In genomic region chr1:160578694-160579191, GRCh38 we compare ENCODE assay signal across 11 cellular contexts. TPM values are rescaled to one million over a fixed set of nuclear protein-coding genes. Genes with fewer than 3 reads are reported as not detected.
DNase-seq lines count a peak whose midpoint lies in the region; ATAC-seq, FAIRE-seq and TF ChIP-seq lines count a peak whose summit lies in the region.
"Had no signal": no experiment of that assay in that cellular context is flagged by ENCODE, and none has a peak within 500 bp of the region (broad histone marks: within the 10 kb centered on the region; RNA-seq: fewer than 3 reads in every experiment).

No MANE protein-coding gene starts in this region.

- POLR2A ChIA-PET in A549 (lab: Yijun Ruan, JAX): no interaction called here

- H3K9me3 Mint-ChIP-seq in activated T-helper 2 cell treated with anti-CD3 and anti-CD28 coated beads, Interferon-gamma antibody, Interleukin-2, Interleukin-4, amounts not matched to agents 10 μg/mL and 5 μg/mL and 100 μg/mL, durations not matched to agents 14 hours and 24 hours and 36 hours: peaks cover 9% of the 10 kb centered on the region

- no peak for TF ChIP-seq CTCF in A549 (IDR thresholded peaks at IDR 0.05)
- no peak for TF ChIP-seq CTCF in GM12865 (IDR thresholded peaks at IDR 0.05; ENCODE audit: insufficient read depth, low read depth, low read length, missing control alignments)

- H3K4me1 ChIP-seq in A549 (no peaks in the 10 kb centered on the region), muscle layer of duodenum (ENCODE audit: control insufficient read depth in 1 of 2, insufficient read depth in 2 of 2, low read length in 2 of 2) (no peaks in the 10 kb centered on the region)

- H3K27ac Mint-ChIP-seq in activated T-helper 2 cell treated with anti-CD3 and anti-CD28 coated beads, Interferon-gamma antibody, Interleukin-2, Interleukin-4, amounts not matched to agents 10 μg/mL and 5 μg/mL and 100 μg/mL, durations not matched to agents 14 hours and 24 hours and 36 hours: peak overlapping the region; percentile 92
- H3K27ac Mint-ChIP-seq: mesothelial cell of epicardium had no signal

- H3K36me3 Mint-ChIP-seq in activated T-helper 2 cell treated with anti-CD3 and anti-CD28 coated beads, Interferon-gamma antibody, Interleukin-2, Interleukin-4, amounts not matched to agents 10 μg/mL and 5 μg/mL and 100 μg/mL, durations not matched to agents 14 hours and 24 hours and 36 hours (ENCODE audit: low read depth): peaks cover 12% of the 10 kb centered on the region
- H3K36me3 Mint-ChIP-seq: mesothelial cell of epicardium had no signal

- TF ChIP-seq POLR2A in A549 (IDR thresholded peaks at IDR 0.05; ENCODE audit: low read length): no peak

- FAIRE-seq in A549 (lab: Jason Lieb, UNC): no peak

- no peak overlapping the region for H3K4me2 ChIP-seq in A549

- no peak overlapping the region for H3K4me3 ChIP-seq in A549
- peak overlapping the region; percentile 33 for H3K4me3 ChIP-seq in GM12865 (ENCODE audit: low read depth, low read length)
- H3K4me3 ChIP-seq in muscle layer of duodenum (ENCODE audit: low read depth in 1 of 2, low read length in 2 of 2): peak overlapping the region in 1 of 2 donors; percentile 35

- no peak for TF ChIP-seq RAD21 in A549 (conservative IDR thresholded peaks at IDR 0.05 in 1 of 2, IDR thresholded peaks at IDR 0.05 in 1 of 2)

- DNase-seq in A549 (ENCODE audit: low read depth in 1 of 2, low spot score in 1 of 2) (no peak), GM12865 (ENCODE audit: low read depth) (no peak), NCI-H2107 (lab: John Stamatoyannopoulos, UW) (no peak), activated gamma-delta T cell treated with Interleukin-2 at 50 U/mL for 16 hours (no peak), hepatic stellate cell (ENCODE audit: low spot score) (no peak)
- DNase-seq in activated T-helper 2 cell treated with anti-CD3 and anti-CD28 coated beads, Interferon-gamma antibody, Interleukin-2, Interleukin-4, amounts not matched to agents 10 μg/mL and 5 μg/mL and 100 μg/mL, durations not matched to agents 14 hours and 24 hours and 36 hours (ENCODE audit: low spot score): no peak
- DNase-seq: COR-L47 had no signal

- H3K9me3 ChIP-seq in A549: 0 out of 3 replicates have a peak, but pooled peaks cover 2% of the 10 kb centered on the region
- no peaks in the 10 kb centered on the region for H3K9me3 ChIP-seq in muscle layer of duodenum (ENCODE audit: control insufficient read depth in 1 of 2, low read length in 2 of 2)

- peaks cover 71% of the 10 kb centered on the region for H3K4me1 Mint-ChIP-seq in activated T-helper 2 cell treated with anti-CD3 and anti-CD28 coated beads, Interferon-gamma antibody, Interleukin-2, Interleukin-4, amounts not matched to agents 10 μg/mL and 5 μg/mL and 100 μg/mL, durations not matched to agents 14 hours and 24 hours and 36 hours (ENCODE audit: low read depth)
- H3K4me1 Mint-ChIP-seq: mesothelial cell of epicardium had no signal

- no peaks in the 10 kb centered on the region for H3K27me3 ChIP-seq in muscle layer of duodenum (ENCODE audit: low read depth, low read length)

- H3K27ac ChIP-seq in A549 (no peak overlapping the region), muscle layer of duodenum (ENCODE audit: low read length) (peak overlapping the region; percentile 72)
- H3K27ac ChIP-seq: RWPE1 had no signal

- ATAC-seq in A549 (no peak), HG03354 (IDR thresholded peaks at IDR 0.05; ENCODE audit: poor library complexity, severe bottlenecking, unreplicated experiment) (no peak)

- no peak for TF ChIP-seq EP300 in A549 (IDR thresholded peaks at IDR 0.05)

- intact Hi-C loops in activated T-helper 2 cell treated with anti-CD3 and anti-CD28 coated beads, Interferon-gamma antibody, Interleukin-2, Interleukin-4, amounts not matched to agents 10 μg/mL and 5 μg/mL and 100 μg/mL, durations not matched to agents 14 hours and 24 hours and 36 hours (cut with micrococcal nuclease): loop anchor here (1.0 to 5.0 kb wide), 3 partner anchors 29 to 94 kb away; no protein-coding TSS in a partner anchor

- 19% methylated on average over 3 of the region's 3 CpGs for WGBS in A549 (ENCODE audit: missing lambda C conversion rate)

- CTCF ChIA-PET in A549 (lab: Yijun Ruan, JAX): interaction anchor here (1.0 kb wide), 1 partner anchor 30 kb away, joined by 3 read pairs; no protein-coding TSS in a partner anchor

- no peaks in the 10 kb centered on the region for H3K27me3 Mint-ChIP-seq in activated T-helper 2 cell treated with anti-CD3 and anti-CD28 coated beads, Interferon-gamma antibody, Interleukin-2, Interleukin-4, amounts not matched to agents 10 μg/mL and 5 μg/mL and 100 μg/mL, durations not matched to agents 14 hours and 24 hours and 36 hours (ENCODE audit: low read depth)

- H3K36me3 ChIP-seq in muscle layer of duodenum (ENCODE audit: control insufficient read depth in 1 of 2, insufficient read depth in 2 of 2, low read length in 2 of 2): no peaks in the 10 kb centered on the region

- H3K4me3 Mint-ChIP-seq in activated T-helper 2 cell treated with anti-CD3 and anti-CD28 coated beads, Interferon-gamma antibody, Interleukin-2, Interleukin-4, amounts not matched to agents 10 μg/mL and 5 μg/mL and 100 μg/mL, durations not matched to agents 14 hours and 24 hours and 36 hours (ENCODE audit: low read depth): peak overlapping the region; percentile 85
- H3K4me3 Mint-ChIP-seq: mesothelial cell of epicardium had no signal

TF ChIP-seq in A549, 52 proteins besides CTCF, POLR2A, EP300 and RAD21 (continues in another document):
- no peak for TF ChIP-seq POLR2AphosphoS2 (conservative IDR thresholded peaks at IDR 0.05; ENCODE audit: low read length)
- TF ChIP-seq ZNF302 (CRISPR knock-in tag; IDR thresholded peaks at IDR 0.05): no peak
- no peak for TF ChIP-seq HEYL (CRISPR knock-in tag; IDR thresholded peaks at IDR 0.05)
- no peak for TF ChIP-seq GATA3 (IDR thresholded peaks at IDR 0.05; ENCODE audit: borderline replicate concordance)
- no peak for TF ChIP-seq HDAC2 (IDR thresholded peaks at IDR 0.05)
- no peak for TF ChIP-seq SREBF2 (IDR thresholded peaks at IDR 0.05)
- no peak for TF ChIP-seq FOSL2 (IDR thresholded peaks at IDR 0.05)
- TF ChIP-seq FOSL2 (CRISPR knock-in tag; IDR thresholded peaks at IDR 0.05): peak; percentile 57
- TF ChIP-seq ATOH8 (CRISPR knock-in tag; IDR thresholded peaks at IDR 0.05; ENCODE audit: low read depth): no peak
- no peak for TF ChIP-seq NPAS2 (CRISPR knock-in tag; IDR thresholded peaks at IDR 0.05; ENCODE audit: borderline replicate concordance)
- TF ChIP-seq MAX (IDR thresholded peaks at IDR 0.05): no peak
- no peak for TF ChIP-seq JUN (IDR thresholded peaks at IDR 0.05)
- TF ChIP-seq BCL3 (IDR thresholded peaks at IDR 0.05): no peak
- no peak for TF ChIP-seq FOXS1 (CRISPR knock-in tag; IDR thresholded peaks at IDR 0.05)
- TF ChIP-seq NFE2L2 (conservative IDR thresholded peaks at IDR 0.05; ENCODE audit: low read length): peak; percentile 54; the same call in 1 of the 2 replicates
- TF ChIP-seq CBX2 (IDR thresholded peaks at IDR 0.05; ENCODE audit: borderline replicate concordance, low read depth): no peak
- no peak for TF ChIP-seq ZSCAN20 (CRISPR knock-in tag; IDR thresholded peaks at IDR 0.05)
- no peak for TF ChIP-seq KDM5A (IDR thresholded peaks at IDR 0.05)

RNA-seq across cellular contexts. Expression of gene CD84, which starts 0.6 kb away (rescaled TPM):
- polyA plus RNA-seq in A549 (2011; rRNA removed) (not detected in 2 replicates), A549 (2017; fragmentation: RNase III; extraction: RNeasy Plus Mini Kit Qiagen cat#74134 plus additional on column Dnase treatment) (not detected in 3 replicates)
- not detected in 2 replicates for polyA plus RNA-seq in A549 (2012; cell fraction: cytosol; rRNA removed)
- not detected in 2 replicates for polyA plus RNA-seq in A549 (2012; cell fraction: nucleus; rRNA removed)
- not detected in 2 replicates for polyA minus RNA-seq in A549 (2011; rRNA and poly(A)+ RNA removed)
- 14.1 and 14.9 TPM in 2 replicates for total RNA-seq in activated T-helper 2 cell treated with anti-CD3 and anti-CD28 coated beads, Interferon-gamma antibody, Interleukin-2, Interleukin-4, amounts not matched to agents 10 μg/mL and 5 μg/mL and 100 μg/mL, durations not matched to agents 14 hours and 24 hours and 36 hours
- total RNA-seq: mesothelial cell of epicardium had no signal

RNA-seq across cellular contexts. Expression of gene SLAMF6, which starts 55.7 kb away (rescaled TPM):
- polyA plus RNA-seq in A549 (2011; rRNA removed) (not detected in 2 replicates), A549 (2017; fragmentation: RNase III; extraction: RNeasy Plus Mini Kit Qiagen cat#74134 plus additional on column Dnase treatment) (not detected in 3 replicates)
- not detected in 2 replicates for polyA plus RNA-seq in A549 (2012; cell fraction: cytosol; rRNA removed)
- not detected in 2 replicates for polyA plus RNA-seq in A549 (2012; cell fraction: nucleus; rRNA removed)
- not detected in 2 replicates for polyA minus RNA-seq in A549 (2011; rRNA and poly(A)+ RNA removed)
- 11.8 and 13.0 TPM in 2 replicates for total RNA-seq in activated T-helper 2 cell treated with anti-CD3 and anti-CD28 coated beads, Interferon-gamma antibody, Interleukin-2, Interleukin-4, amounts not matched to agents 10 μg/mL and 5 μg/mL and 100 μg/mL, durations not matched to agents 14 hours and 24 hours and 36 hours
- total RNA-seq: mesothelial cell of epicardium had no signal
